In genomic region chr3:42205800-42206514, GRCh38 we compare ENCODE assay signal across 12 cellular contexts.
A peak's percentile ranks its signal among the peaks of the same experiment; 100 is the strongest.
DNase-seq lines count a peak whose midpoint lies in the region; ATAC-seq and TF ChIP-seq lines count a peak whose summit lies in the region.
"Had no signal": no experiment of that assay in that cellular context is flagged by ENCODE, and none has a peak within 500 bp of the region (broad histone marks: within the 10 kb centered on the region; RNA-seq: fewer than 3 reads in every experiment).

No MANE protein-coding gene starts in this region.

- TF ChIP-seq CTCF in glutamatergic neuron (IDR thresholded peaks at IDR 0.05; ENCODE audit: partially characterized antibody, unreplicated experiment) (no peak), tibial artery (IDR thresholded peaks at IDR 0.05) (no peak)

- H3K36me3 Mint-ChIP-seq in glutamatergic neuron (ENCODE audit: unreplicated experiment), result peaks cover 20% of the 10 kb centered on the region
- peaks cover 38 to 56% of the 10 kb centered on the region in 2 donors for H3K36me3 Mint-ChIP-seq in stimulated activated naive B cell treated with anti-CD40 and anti-IgM and Interleukin-4, amounts not matched to agents 10 μg/mL and 1 μg/mL and 100 μg/mL, for 72 hours

- DNase-seq in glutamatergic neuron (no peak), posterior vena cava (ENCODE audit: low spot score) (no peak), DMS79 treated with DMSO at 0.1 percent for 48 hours (lab: John Stamatoyannopoulos, UW) (no peak), tibial artery (no peak)
- no peak for DNase-seq in stimulated activated naive B cell treated with anti-CD40 and anti-IgM and Interleukin-4, amounts not matched to agents 10 μg/mL and 1 μg/mL and 100 μg/mL, for 72 hours
- DNase-seq: NCI-H1417 treated with DMSO at 0.1 percent for 48 hours had no signal

- no peak overlapping the region for H3K27ac ChIP-seq in tibial artery
- H3K27ac ChIP-seq: epithelial cell of prostate, neural progenitor cell had no signal

- H3K4me1 Mint-ChIP-seq in glutamatergic neuron (ENCODE audit: low read depth, unreplicated experiment), result peaks cover 19% of the 10 kb centered on the region
- H3K4me1 Mint-ChIP-seq in stimulated activated naive B cell treated with anti-CD40 and anti-IgM and Interleukin-4, amounts not matched to agents 10 μg/mL and 1 μg/mL and 100 μg/mL, for 72 hours, result peaks cover 1 to 7% of the 10 kb centered on the region in 2 donors
- H3K4me1 Mint-ChIP-seq: neural progenitor cell had no signal

- ATAC-seq in GM18870 (IDR thresholded peaks at IDR 0.05; ENCODE audit: unreplicated experiment), result peak; percentile 87
- peak; percentile 80 for ATAC-seq in GM21447 (IDR thresholded peaks at IDR 0.05; ENCODE audit: unreplicated experiment)
- ATAC-seq in HG03064 (IDR thresholded peaks at IDR 0.05; ENCODE audit: low read depth, unreplicated experiment), result peak; percentile 86
- no peak for ATAC-seq in stimulated activated naive B cell treated with anti-CD40 and anti-IgM and Interleukin-4, amounts not matched to agents 10 μg/mL and 1 μg/mL and 100 μg/mL, for 72 hours (replicated peaks)

- peak overlapping the region; percentile 10 for H3K4me3 Mint-ChIP-seq in glutamatergic neuron (ENCODE audit: unreplicated experiment)
- H3K4me3 Mint-ChIP-seq in stimulated activated naive B cell treated with anti-CD40 and anti-IgM and Interleukin-4, amounts not matched to agents 10 μg/mL and 1 μg/mL and 100 μg/mL, for 72 hours, result no peak overlapping the region
- H3K4me3 Mint-ChIP-seq: neural progenitor cell; T-helper 1 cell treated with Interleukin-12 subunit alpha and Interleukin-12 subunit beta and Interleukin-4 antibody, amounts not matched to agents 30 μg/mL and 1 μg/mL, for 36 hours had no signal

- peaks cover 22% of the 10 kb centered on the region for H3K9me3 Mint-ChIP-seq in glutamatergic neuron (ENCODE audit: unreplicated experiment)
- no peaks in the 10 kb centered on the region for H3K9me3 Mint-ChIP-seq in stimulated activated naive B cell treated with anti-CD40 and anti-IgM and Interleukin-4, amounts not matched to agents 10 μg/mL and 1 μg/mL and 100 μg/mL, for 72 hours
- H3K9me3 Mint-ChIP-seq: neural progenitor cell; T-helper 1 cell treated with Interleukin-12 subunit alpha and Interleukin-12 subunit beta and Interleukin-4 antibody, amounts not matched to agents 30 μg/mL and 1 μg/mL, for 36 hours had no signal

- H3K27ac Mint-ChIP-seq in glutamatergic neuron (ENCODE audit: unreplicated experiment), result no peak overlapping the region
- no peak overlapping the region for H3K27ac Mint-ChIP-seq in stimulated activated naive B cell treated with anti-CD40 and anti-IgM and Interleukin-4, amounts not matched to agents 10 μg/mL and 1 μg/mL and 100 μg/mL, for 72 hours
- H3K27ac Mint-ChIP-seq: neural progenitor cell; T-helper 1 cell treated with Interleukin-12 subunit alpha and Interleukin-12 subunit beta and Interleukin-4 antibody, amounts not matched to agents 30 μg/mL and 1 μg/mL, for 36 hours had no signal

- no peak overlapping the region for H3K4me3 ChIP-seq in tibial artery
- H3K4me3 ChIP-seq: neural progenitor cell had no signal

- H3K9me3 ChIP-seq in tibial artery, result no peaks in the 10 kb centered on the region

- intact Hi-C loops in posterior vena cava (cut with DNase I), result no loop called here
- intact Hi-C loops in tibial artery (cut with DNase I; ENCODE audit: low total_unique reads), result no loop called here

- no peaks in the 10 kb centered on the region for H3K4me1 ChIP-seq in tibial artery
- H3K4me1 ChIP-seq: neural progenitor cell had no signal

- H3K36me3 ChIP-seq in tibial artery, result peaks cover 53 to 91% (median 76%) of the 10 kb centered on the region in 3 donors

- no peaks in the 10 kb centered on the region for H3K27me3 ChIP-seq in tibial artery
- H3K27me3 ChIP-seq: neural progenitor cell had no signal

- peaks cover 12% of the 10 kb centered on the region for H3K27me3 Mint-ChIP-seq in glutamatergic neuron (ENCODE audit: unreplicated experiment)
- no peaks in the 10 kb centered on the region for H3K27me3 Mint-ChIP-seq in stimulated activated naive B cell treated with anti-CD40 and anti-IgM and Interleukin-4, amounts not matched to agents 10 μg/mL and 1 μg/mL and 100 μg/mL, for 72 hours

Comparison
In these comparisons a context has a peak if more than half of its experiments do, and no peak if none do; other contexts are left out.
1. ATAC-seq: peak in GM18870 (single experiment), GM21447 (single experiment) and HG03064 (single experiment); none in stimulated activated naive B cell treated with anti-CD40 and anti-IgM and Interleukin-4, amounts not matched to agents 10 μg/mL and 1 μg/mL and 100 μg/mL, for 72 hours (0 of 2).